In the genomic region with DNA sequence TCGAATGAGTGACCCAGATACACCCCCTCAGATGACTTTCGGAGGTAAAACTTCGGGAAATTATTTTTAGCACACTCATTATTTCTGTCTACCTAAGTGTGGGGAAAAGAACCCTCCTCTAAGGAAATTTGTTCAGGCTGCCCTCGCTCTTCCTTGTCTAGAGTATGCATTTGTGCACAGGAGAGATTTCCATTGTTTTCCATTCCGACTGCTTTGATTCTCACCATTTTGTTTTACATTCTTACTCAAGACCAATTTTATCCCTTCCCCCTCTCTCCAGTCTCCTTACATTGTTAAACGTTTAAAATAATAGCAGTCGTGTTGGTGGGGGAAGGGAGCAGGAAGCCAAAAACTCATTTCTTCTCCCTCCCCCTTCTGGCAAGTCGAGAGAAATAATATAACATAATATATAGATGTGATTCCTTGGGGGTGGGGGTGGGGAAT, we compare ENCODE assay signal across 8 cellular contexts. TPM values are rescaled to one million over a fixed set of nuclear protein-coding genes. Genes with fewer than 3 reads are reported as not detected.
DNase-seq lines count a peak whose midpoint lies in the region; ATAC-seq and TF ChIP-seq lines count a peak whose summit lies in the region.

No MANE protein-coding gene starts in this region.

- DNase-seq in AG09309 (ENCODE audit: low read depth) (no peak), A172 (ENCODE audit: low spot score) (no peak), HuH-7 (ENCODE audit: low spot score) (no peak), kidney tubule cell (ENCODE audit: low spot score) (no peak), ecto neural progenitor cell (ENCODE audit: low spot score) (no peak)
- DNase-seq in Jurkat, Clone E6-1 (ENCODE audit: low read depth, low spot score) = peak; percentile 99
- DNase-seq in central memory CD8-positive, alpha-beta T cell (ENCODE audit: low spot score in 2 of 2) = no peak

- no peaks in the 10 kb centered on the region for H3K9me3 ChIP-seq in muscle layer of duodenum (ENCODE audit: control insufficient read depth in 1 of 2, low read length in 2 of 2)

- peak; percentile 40 for ATAC-seq in central memory CD8-positive, alpha-beta T cell (replicated peaks; ENCODE audit: extremely low read depth, poor library complexity, severe bottlenecking)

- peaks cover 35% of the 10 kb centered on the region for H3K36me3 Mint-ChIP-seq in central memory CD8-positive, alpha-beta T cell (ENCODE audit: insufficient read depth)

- H3K27me3 ChIP-seq in muscle layer of duodenum (ENCODE audit: low read depth, low read length) = no peaks in the 10 kb centered on the region

- H3K4me1 ChIP-seq in muscle layer of duodenum (ENCODE audit: control insufficient read depth in 1 of 2, insufficient read depth in 2 of 2, low read length in 2 of 2) = peaks cover 37 to 62% of the 10 kb centered on the region in 2 donors

- no peak overlapping the region for H3K27ac Mint-ChIP-seq in central memory CD8-positive, alpha-beta T cell (ENCODE audit: low read depth)

- no peaks in the 10 kb centered on the region for H3K27me3 Mint-ChIP-seq in central memory CD8-positive, alpha-beta T cell

- H3K27ac ChIP-seq in muscle layer of duodenum (ENCODE audit: low read length) = peak overlapping the region; percentile 94

- peak overlapping the region; percentile 99 for H3K4me3 ChIP-seq in AG09309 (ENCODE audit: control insufficient read depth, low read depth, low read length)
- H3K4me3 ChIP-seq in Jurkat, Clone E6-1 (ENCODE audit: low read length) = peak overlapping the region; percentile 89
- H3K4me3 ChIP-seq in muscle layer of duodenum (ENCODE audit: low read depth in 1 of 2, low read length in 2 of 2) = peak overlapping the region; percentile 75 to 90

- H3K36me3 ChIP-seq in muscle layer of duodenum (ENCODE audit: control insufficient read depth in 1 of 2, insufficient read depth in 2 of 2, low read length in 2 of 2) = peaks cover 5 to 12% of the 10 kb centered on the region in 2 donors

- peaks cover 8% of the 10 kb centered on the region for H3K4me1 Mint-ChIP-seq in central memory CD8-positive, alpha-beta T cell

- H3K9me3 Mint-ChIP-seq in central memory CD8-positive, alpha-beta T cell = no peaks in the 10 kb centered on the region

- H3K4me3 Mint-ChIP-seq in central memory CD8-positive, alpha-beta T cell = no peak overlapping the region

- no peak for TF ChIP-seq CTCF in AG09309 (IDR thresholded peaks at IDR 0.05; ENCODE audit: control insufficient read depth, insufficient read depth, low read depth, low read length, missing control alignments)

RNA-seq across cellular contexts. Expression of a gene that starts 1.5 kb away (rescaled TPM):
- 180 TPM for polyA plus RNA-seq in Jurkat, Clone E6-1 (2012; ENCODE audit: insufficient read depth, insufficient read length)
- total RNA-seq in A172 (2014; rRNA removed; shearing (Covaris generic)) = 89.2 and 104 TPM in 2 replicates

RNA-seq across cellular contexts. Expression of a gene that starts 29.0 kb away (rescaled TPM):
- polyA plus RNA-seq in Jurkat, Clone E6-1 (2012; ENCODE audit: insufficient read depth, insufficient read length) = 2.8 TPM
- 1.5 and 1.8 TPM in 2 replicates for total RNA-seq in A172 (2014; rRNA removed; shearing (Covaris generic))

RNA-seq across cellular contexts. Expression of a gene that starts 29.3 kb away (rescaled TPM):
- polyA plus RNA-seq in Jurkat, Clone E6-1 (2012; ENCODE audit: insufficient read depth, insufficient read length) = 15.5 TPM
- total RNA-seq in A172 (2014; rRNA removed; shearing (Covaris generic)) = 15.7 and 18.4 TPM in 2 replicates

RNA-seq across cellular contexts. Expression of a gene that starts 29.7 kb away (rescaled TPM):
- polyA plus RNA-seq in Jurkat, Clone E6-1 (2012; ENCODE audit: insufficient read depth, insufficient read length) = 224 TPM
- 200 and 243 TPM in 2 replicates for total RNA-seq in A172 (2014; rRNA removed; shearing (Covaris generic))

RNA-seq across cellular contexts. Expression of a gene that starts 32.2 kb away (rescaled TPM):
- 1.8 TPM for polyA plus RNA-seq in Jurkat, Clone E6-1 (2012; ENCODE audit: insufficient read depth, insufficient read length)
- not detected in 2 replicates for total RNA-seq in A172 (2014; rRNA removed; shearing (Covaris generic))
